Comparison of ENCODE assay signal across 9 cellular contexts in genomic region chr4:86940176-86940575, GRCh38. TPM values are rescaled to one million over a fixed set of nuclear protein-coding genes. Genes with fewer than 3 reads are reported as not detected.
DNase-seq lines count a peak whose midpoint lies in the region; ATAC-seq and TF ChIP-seq lines count a peak whose summit lies in the region.
"Had no signal": no experiment of that assay in that cellular context is flagged by ENCODE, and none has a peak within 500 bp of the region (broad histone marks: within the 10 kb centered on the region; RNA-seq: fewer than 3 reads in every experiment).

No MANE protein-coding gene starts in this region.

- no peak overlapping the region for H3K4me3 ChIP-seq in breast epithelium
- peak overlapping the region; percentile 16 for H3K4me3 ChIP-seq in thoracic aorta
- H3K4me3 ChIP-seq: MG63 had no signal

- peak overlapping the region; percentile 73 for H3K4me3 Mint-ChIP-seq in activated CD4-positive, alpha-beta T cell treated with anti-CD3 and anti-CD28 coated beads, Interleukin-2, amount 10 ng/mL, durations not matched to agents 24 days and 14 days

- H3K36me3 Mint-ChIP-seq in activated CD4-positive, alpha-beta T cell treated with anti-CD3 and anti-CD28 coated beads, Interleukin-2, amount 10 ng/mL, durations not matched to agents 24 days and 14 days (ENCODE audit: low read depth), result peaks cover 4% of the 10 kb centered on the region

- H3K4me1 Mint-ChIP-seq in activated CD4-positive, alpha-beta T cell treated with anti-CD3 and anti-CD28 coated beads, Interleukin-2, amount 10 ng/mL, durations not matched to agents 24 days and 14 days, result peaks cover 51% of the 10 kb centered on the region

- TF ChIP-seq POLR2A in breast epithelium (IDR thresholded peaks at IDR 0.05), result no peak

- intact Hi-C loops in activated CD4-positive, alpha-beta T cell treated with anti-CD3 and anti-CD28 coated beads, Interleukin-2, amount 10 ng/mL, durations not matched to agents 24 days and 14 days (cut with micrococcal nuclease), result no loop called here
- intact Hi-C loops in breast epithelium (cut with DNase I; ENCODE audit: low total_unique reads), result no loop called here
- intact Hi-C loops in left colon (cut with DNase I, micrococcal nuclease), result no loop called here

- H3K27ac ChIP-seq in breast epithelium (peak overlapping the region; percentile 70 to 94), thoracic aorta (peak overlapping the region; percentile 35 to 59)

- H3K9me3 ChIP-seq in breast epithelium (no peaks in the 10 kb centered on the region), thoracic aorta (no peaks in the 10 kb centered on the region)
- H3K9me3 ChIP-seq: MG63 had no signal

- TF ChIP-seq CTCF in breast epithelium (IDR thresholded peaks at IDR 0.05), result no peak
- TF ChIP-seq CTCF in thoracic aorta (IDR thresholded peaks at IDR 0.05), result no peak

- peak; percentile 9 for ATAC-seq in HG03064 (IDR thresholded peaks at IDR 0.05; ENCODE audit: low read depth, unreplicated experiment)
- no peak for ATAC-seq in thoracic aorta (ENCODE audit: insufficient number of reproducible peaks, low FRiP score, low read depth)
- no peak for ATAC-seq in left colon

- DNase-seq in activated CD4-positive, alpha-beta T cell treated with anti-CD3 and anti-CD28 coated beads, Interleukin-2, amount 10 ng/mL, durations not matched to agents 24 days and 14 days, result no peak
- no peak for DNase-seq in activated CD4-positive, alpha-beta T cell treated with anti-CD3 and anti-CD28 coated beads, Interleukin-2, amount 50 U/mL, for 4 hours
- no peak for DNase-seq in breast epithelium (ENCODE audit: low spot score in 2 of 2)
- no peak for DNase-seq in thoracic aorta (ENCODE audit: low spot score)
- no peak for DNase-seq in left colon
- DNase-seq in SW 1271 (lab: John Stamatoyannopoulos, UW), result no peak
- no peak for DNase-seq in NCI-H2196 (lab: John Stamatoyannopoulos, UW; ENCODE audit: unreplicated experiment)
- DNase-seq: MG63 had no signal

- H3K27me3 ChIP-seq in breast epithelium (no peaks in the 10 kb centered on the region), thoracic aorta (replicated peaks; ENCODE audit: insufficient read depth) (no peaks in the 10 kb centered on the region)
- H3K27me3 ChIP-seq: MG63 had no signal

- H3K27me3 Mint-ChIP-seq in activated CD4-positive, alpha-beta T cell treated with anti-CD3 and anti-CD28 coated beads, Interleukin-2, amount 10 ng/mL, durations not matched to agents 24 days and 14 days, result no peaks in the 10 kb centered on the region

- peaks cover 5 to 17% of the 10 kb centered on the region in 2 donors for H3K4me1 ChIP-seq in breast epithelium
- peaks cover 29 to 61% of the 10 kb centered on the region in 2 donors for H3K4me1 ChIP-seq in thoracic aorta (ENCODE audit: control insufficient read depth in 1 of 2, low read depth in 2 of 2)

- peak overlapping the region; percentile 86 for H3K27ac Mint-ChIP-seq in activated CD4-positive, alpha-beta T cell treated with anti-CD3 and anti-CD28 coated beads, Interleukin-2, amount 10 ng/mL, durations not matched to agents 24 days and 14 days

- H3K9me3 Mint-ChIP-seq in activated CD4-positive, alpha-beta T cell treated with anti-CD3 and anti-CD28 coated beads, Interleukin-2, amount 10 ng/mL, durations not matched to agents 24 days and 14 days, result no peaks in the 10 kb centered on the region

- H3K36me3 ChIP-seq in breast epithelium (no peaks in the 10 kb centered on the region), thoracic aorta (no peaks in the 10 kb centered on the region)
- H3K36me3 ChIP-seq: MG63 had no signal

RNA-seq across cellular contexts. Expression of gene AFF1, which starts 5.4 kb away (rescaled TPM):
- total RNA-seq in activated CD4-positive, alpha-beta T cell treated with anti-CD3 and anti-CD28 coated beads, Interleukin-2, amount 10 ng/mL, durations not matched to agents 24 days and 14 days, result 44.0 and 44.3 TPM in 2 replicates
- total RNA-seq in breast epithelium, result 10 to 100 TPM; 67.2 to 80.5 (median 70.5) TPM
- total RNA-seq in thoracic aorta, result 10 to 100 TPM; 51.9 to 93.2 TPM
- 10 to 100 TPM; 86.2 to 95.2 TPM for total RNA-seq in left colon

RNA-seq across cellular contexts. Expression of gene C4orf36, which starts 48.0 kb away (rescaled TPM):
- total RNA-seq in activated CD4-positive, alpha-beta T cell treated with anti-CD3 and anti-CD28 coated beads, Interleukin-2, amount 10 ng/mL, durations not matched to agents 24 days and 14 days, result not detected in 2 replicates
- total RNA-seq in breast epithelium, result 1 to 10 TPM in 2 of 3 donors, under 1 TPM in 1; 0.96 to 6.6 (median 5.7) TPM
- not detected for total RNA-seq in thoracic aorta
- under 1 TPM; 0.82 to 0.92 TPM for total RNA-seq in left colon
